ENCODE assay signal across 9 cellular contexts in the genomic region with DNA sequence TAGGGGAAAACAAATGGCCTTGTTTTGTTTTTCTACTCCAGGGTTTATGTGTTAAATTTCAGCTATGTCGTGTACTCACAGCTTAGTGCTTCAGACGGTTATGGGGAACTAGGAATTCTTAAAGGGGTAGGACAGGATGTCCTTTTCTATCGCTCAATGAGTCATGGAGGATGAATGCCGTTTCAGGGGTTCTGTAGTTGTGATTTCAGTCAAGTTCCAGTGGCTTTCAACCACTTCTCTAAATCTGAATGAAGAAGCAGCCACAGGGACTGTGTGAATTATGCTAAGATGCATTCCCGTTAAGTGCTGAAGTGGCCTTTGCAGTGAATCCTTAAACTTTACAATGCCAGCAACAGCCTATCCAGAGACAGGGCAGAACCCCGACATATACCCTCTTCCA.
DNase-seq lines count a peak whose midpoint lies in the region; ATAC-seq and TF ChIP-seq lines count a peak whose summit lies in the region.
"Had no signal": no experiment of that assay in that cellular context is flagged by ENCODE, and none has a peak within 500 bp of the region (broad histone marks: within the 10 kb centered on the region; RNA-seq: fewer than 3 reads in every experiment).

No MANE protein-coding gene starts in this region.

- intact Hi-C loops in esophagus muscularis mucosa (cut with DNase I), result no loop called here

- TF ChIP-seq POLR2A in esophagus muscularis mucosa (IDR thresholded peaks at IDR 0.05; ENCODE audit: low read depth), result no peak

- H3K27me3 ChIP-seq in NT2/D1 (ENCODE audit: insufficient read depth, insufficient read length), result no peaks in the 10 kb centered on the region
- no peaks in the 10 kb centered on the region for H3K27me3 ChIP-seq in esophagus muscularis mucosa

- no peak for TF ChIP-seq CTCF in esophagus muscularis mucosa (IDR thresholded peaks at IDR 0.05)

- H3K9ac ChIP-seq in NT2/D1 (ENCODE audit: insufficient read length, low read depth), result no peak overlapping the region

- H3K4me3 ChIP-seq in NT2/D1 (ENCODE audit: insufficient read length, low read depth), result no peak overlapping the region
- peak overlapping the region in 1 of 4 donors; percentile 5 for H3K4me3 ChIP-seq in esophagus muscularis mucosa

- 62% methylated on average over 6 of the region's 6 CpGs for WGBS in esophagus muscularis mucosa

- no peak for TF ChIP-seq EP300 in esophagus muscularis mucosa (IDR thresholded peaks at IDR 0.05)

- H3K4me1 ChIP-seq in NT2/D1 (ENCODE audit: insufficient read depth, insufficient read length) (no peaks in the 10 kb centered on the region), esophagus muscularis mucosa (peaks cover 6 to 46% (median 34%) of the 10 kb centered on the region in 4 donors)

- ATAC-seq in GM18520 (IDR thresholded peaks at IDR 0.05; ENCODE audit: unreplicated experiment) (peak; percentile 75), HG02678 (IDR thresholded peaks at IDR 0.05; ENCODE audit: unreplicated experiment) (peak; percentile 79)
- ATAC-seq: T-cell had no signal

- no peaks in the 10 kb centered on the region for H3K36me3 ChIP-seq in NT2/D1 (ENCODE audit: insufficient read depth, insufficient read length, low read length)
- no peaks in the 10 kb centered on the region for H3K36me3 ChIP-seq in esophagus muscularis mucosa

- peak overlapping the region; percentile 38 to 65 (median 51) for H3K27ac ChIP-seq in esophagus muscularis mucosa (replicated peaks in 1 of 4)

- peak; percentile 42 for DNase-seq in NT2/D1 (ENCODE audit: low read depth, low spot score)
- DNase-seq in esophagus muscularis mucosa (ENCODE audit: extremely low spot score), result no peak
- DNase-seq in non-pigmented ciliary epithelial cell (ENCODE audit: low read depth), result peak; percentile 58
- DNase-seq in NCI-H2196 treated with DMSO at 0.1 percent for 48 hours (lab: John Stamatoyannopoulos, UW; ENCODE audit: unreplicated experiment), result no peak
- no peak for DNase-seq in activated T-cell treated with anti-CD3 and anti-CD28 coated beads, Interleukin-2, amount 50 U/mL, for 1 hour
- DNase-seq in NCI-H1436 (lab: John Stamatoyannopoulos, UW), result no peak

- H3K9me3 ChIP-seq in NT2/D1 (ENCODE audit: insufficient read depth, low read length), result no peaks in the 10 kb centered on the region
- no peaks in the 10 kb centered on the region for H3K9me3 ChIP-seq in esophagus muscularis mucosa

Comparison
In these comparisons a context has a peak if more than half of its experiments do, and no peak if none do; other contexts are left out.
1. DNase-seq: peak in NT2/D1 (single experiment) and non-pigmented ciliary epithelial cell (single experiment); none in esophagus muscularis mucosa (single experiment), NCI-H2196 treated with DMSO at 0.1 percent for 48 hours (single experiment), activated T-cell treated with anti-CD3 and anti-CD28 coated beads, Interleukin-2, amount 50 U/mL, for 1 hour (single experiment) and NCI-H1436 (single experiment).